Comparison of ENCODE assay signal across 11 cellular contexts in genomic region chr12:8088574-8088973, GRCh38. TPM values are rescaled to one million over a fixed set of nuclear protein-coding genes. Genes with fewer than 3 reads are reported as not detected.
A peak's percentile ranks its signal among the peaks of the same experiment; 100 is the strongest.
DNase-seq lines count a peak whose midpoint lies in the region; ATAC-seq and TF ChIP-seq lines count a peak whose summit lies in the region.
"Had no signal": no experiment of that assay in that cellular context is flagged by ENCODE, and none has a peak within 500 bp of the region (broad histone marks: within the 10 kb centered on the region; RNA-seq: fewer than 3 reads in every experiment).

No MANE protein-coding gene starts in this region.

- no peaks in the 10 kb centered on the region for H3K27me3 Mint-ChIP-seq in activated CD8-positive, alpha-beta T cell treated with anti-CD3 and anti-CD28 coated beads, Interleukin-2, amount 10 ng/mL, durations not matched to agents 7 days and 5 days (ENCODE audit: low read depth)

- H3K27ac ChIP-seq in esophagus muscularis mucosa (replicated peaks in 1 of 4) = no peak overlapping the region
- H3K27ac ChIP-seq: right atrium auricular region had no signal

- ATAC-seq in GM19035 (IDR thresholded peaks at IDR 0.05; ENCODE audit: unreplicated experiment) (peak; percentile 48), HG03025 (IDR thresholded peaks at IDR 0.05; ENCODE audit: low FRiP score, unreplicated experiment) (peak; percentile 64), GM18517 (IDR thresholded peaks at IDR 0.05; ENCODE audit: unreplicated experiment) (no peak), HG03139 (IDR thresholded peaks at IDR 0.05; ENCODE audit: unreplicated experiment) (no peak)
- peak; percentile 86 for ATAC-seq in activated CD8-positive, alpha-beta T cell treated with anti-CD3 and anti-CD28 coated beads, Interleukin-2, amount 10 ng/mL, durations not matched to agents 7 days and 5 days

- no peaks in the 10 kb centered on the region for H3K9me3 Mint-ChIP-seq in activated CD8-positive, alpha-beta T cell treated with anti-CD3 and anti-CD28 coated beads, Interleukin-2, amount 10 ng/mL, durations not matched to agents 7 days and 5 days (ENCODE audit: insufficient read depth)

- H3K9me3 ChIP-seq in esophagus muscularis mucosa = no peaks in the 10 kb centered on the region
- H3K9me3 ChIP-seq: right atrium auricular region had no signal

- DNase-seq in activated CD8-positive, alpha-beta T cell treated with anti-CD3 and anti-CD28 coated beads, Interleukin-2, amount 10 ng/mL, durations not matched to agents 7 days and 5 days = peak; percentile 64
- peak; percentile 22 for DNase-seq in stimulated activated CD4-positive, alpha-beta T cell treated with anti-CD3 and anti-CD28 coated beads, Interleukin-4, amount 100 ng/mL, for 1 hour
- DNase-seq in HuH-7 (ENCODE audit: low spot score) (no peak), esophagus muscularis mucosa (ENCODE audit: extremely low spot score) (no peak)
- DNase-seq: NCI-H1694, trophoblast cell had no signal

- peaks cover 55% of the 10 kb centered on the region for H3K4me1 Mint-ChIP-seq in activated CD8-positive, alpha-beta T cell treated with anti-CD3 and anti-CD28 coated beads, Interleukin-2, amount 10 ng/mL, durations not matched to agents 7 days and 5 days (ENCODE audit: low read depth)

- H3K36me3 Mint-ChIP-seq in activated CD8-positive, alpha-beta T cell treated with anti-CD3 and anti-CD28 coated beads, Interleukin-2, amount 10 ng/mL, durations not matched to agents 7 days and 5 days (ENCODE audit: low read depth) = peaks cover 65% of the 10 kb centered on the region

- POLR2A ChIA-PET in activated CD8-positive, alpha-beta T cell treated with anti-CD3 and anti-CD28 coated beads, Interleukin-2, amount 10 ng/mL, durations not matched to agents 7 days and 5 days (lab: Charles Lee) = interaction anchor here (0.8 to 1.0 kb wide), 2 partner anchors 22 to 152 kb away, joined by 3 read pairs; partner anchors contain the start of gene SLC2A3

- peak overlapping the region; percentile 64 for H3K4me3 Mint-ChIP-seq in activated CD8-positive, alpha-beta T cell treated with anti-CD3 and anti-CD28 coated beads, Interleukin-2, amount 10 ng/mL, durations not matched to agents 7 days and 5 days

- H3K27ac Mint-ChIP-seq in activated CD8-positive, alpha-beta T cell treated with anti-CD3 and anti-CD28 coated beads, Interleukin-2, amount 10 ng/mL, durations not matched to agents 7 days and 5 days = peak overlapping the region; percentile 92

- no peak for TF ChIP-seq CTCF in esophagus muscularis mucosa (IDR thresholded peaks at IDR 0.05)

- H3K36me3 ChIP-seq in esophagus muscularis mucosa = peaks cover 41 to 54% (median 47%) of the 10 kb centered on the region in 4 donors

- H3K27me3 ChIP-seq in esophagus muscularis mucosa = no peaks in the 10 kb centered on the region
- H3K27me3 ChIP-seq: right atrium auricular region had no signal

- 69% methylated on average over 3 of the region's 3 CpGs for WGBS in esophagus muscularis mucosa

- intact Hi-C loops in esophagus muscularis mucosa (cut with DNase I) = loop anchor here (10.0 kb wide), 1 partner anchor 154 kb away; the partner anchor contains the start of gene SLC2A3

- CTCF ChIA-PET in activated CD8-positive, alpha-beta T cell treated with anti-CD3 and anti-CD28 coated beads, Interleukin-2, amount 10 ng/mL, durations not matched to agents 7 days and 5 days (lab: Charles Lee) = interaction anchor here (0.9 to 4.0 kb wide), 7 partner anchors 11 to 143 kb away, joined by 3 to 24 read pairs (median 4); partner anchors contain the start of gene FOXJ2

- H3K4me1 ChIP-seq in esophagus muscularis mucosa = peaks cover 7 to 33% (median 28%) of the 10 kb centered on the region in 4 donors

- no peak for TF ChIP-seq EP300 in esophagus muscularis mucosa (IDR thresholded peaks at IDR 0.05)

- H3K4me3 ChIP-seq in esophagus muscularis mucosa = no peak overlapping the region
- H3K4me3 ChIP-seq: right atrium auricular region had no signal

- no peak for TF ChIP-seq POLR2A in esophagus muscularis mucosa (IDR thresholded peaks at IDR 0.05; ENCODE audit: low read depth)

RNA-seq across cellular contexts. Expression of gene NECAP1, which starts 6.5 kb away (rescaled TPM):
- total RNA-seq in activated CD8-positive, alpha-beta T cell treated with anti-CD3 and anti-CD28 coated beads, Interleukin-2, amount 10 ng/mL, durations not matched to agents 7 days and 5 days = 10 to 100 TPM; 31.9 to 34.3 TPM
- total RNA-seq in esophagus muscularis mucosa = 10 to 100 TPM; 17.9 to 29.2 (median 23.0) TPM

RNA-seq across cellular contexts. Expression of gene C3AR1, which starts 22.4 kb away (rescaled TPM):
- 1 to 10 TPM; 8.8 to 9.1 TPM for total RNA-seq in activated CD8-positive, alpha-beta T cell treated with anti-CD3 and anti-CD28 coated beads, Interleukin-2, amount 10 ng/mL, durations not matched to agents 7 days and 5 days
- total RNA-seq in esophagus muscularis mucosa = 10 to 100 TPM in 1 of 4 donors, 1 to 10 TPM in 3; 4.9 to 18.7 (median 9.0) TPM

RNA-seq across cellular contexts. Expression of gene CLEC4A, which starts 34.8 kb away (rescaled TPM):
- under 1 TPM in 1 of 2 experiments, not detected in 1; 0.34 TPM for total RNA-seq in activated CD8-positive, alpha-beta T cell treated with anti-CD3 and anti-CD28 coated beads, Interleukin-2, amount 10 ng/mL, durations not matched to agents 7 days and 5 days
- 1 to 10 TPM in 2 of 4 donors, under 1 TPM in 2; 0.40 to 2.2 (median 0.91) TPM for total RNA-seq in esophagus muscularis mucosa

RNA-seq across cellular contexts. Expression of gene FOXJ2, which starts 56.1 kb away (rescaled TPM):
- 10 to 100 TPM; 16.9 to 17.1 TPM for total RNA-seq in activated CD8-positive, alpha-beta T cell treated with anti-CD3 and anti-CD28 coated beads, Interleukin-2, amount 10 ng/mL, durations not matched to agents 7 days and 5 days
- 10 to 100 TPM; 17.4 to 29.0 (median 23.9) TPM for total RNA-seq in esophagus muscularis mucosa

Comparison
In these comparisons a context has a peak if more than half of its experiments do, and no peak if none do; other contexts are left out.
1. ATAC-seq: peak in GM19035 (single experiment), HG03025 (single experiment) and activated CD8-positive, alpha-beta T cell treated with anti-CD3 and anti-CD28 coated beads, Interleukin-2, amount 10 ng/mL, durations not matched to agents 7 days and 5 days (single experiment); none in GM18517 (single experiment) and HG03139 (single experiment).
2. DNase-seq: peak in activated CD8-positive, alpha-beta T cell treated with anti-CD3 and anti-CD28 coated beads, Interleukin-2, amount 10 ng/mL, durations not matched to agents 7 days and 5 days (single experiment) and stimulated activated CD4-positive, alpha-beta T cell treated with anti-CD3 and anti-CD28 coated beads, Interleukin-4, amount 100 ng/mL, for 1 hour (single experiment); none in HuH-7 (single experiment) and esophagus muscularis mucosa (single experiment).